In genomic region chr3:44439499-44440295, GRCh38 we compare ENCODE assay signal across 7 cellular contexts. TPM values are rescaled to one million over a fixed set of nuclear protein-coding genes. Genes with fewer than 3 reads are reported as not detected.
DNase-seq lines count a peak whose midpoint lies in the region; ATAC-seq lines count a peak whose summit lies in the region.

No MANE protein-coding gene starts in this region.

- peak overlapping the region; percentile 96 for H3K27ac ChIP-seq in stomach smooth muscle (ENCODE audit: low read length)

- no peaks in the 10 kb centered on the region for H3K9me3 ChIP-seq in stomach smooth muscle (ENCODE audit: control insufficient read depth in 2 of 2, low read length in 2 of 2)

- peaks cover 38% of the 10 kb centered on the region for H3K4me1 Mint-ChIP-seq in activated CD4-positive, alpha-beta T cell treated with anti-CD3 and anti-CD28 coated beads, Interleukin-2, amount 10 ng/mL, durations not matched to agents 24 days and 14 days
- peaks cover 33 to 42% of the 10 kb centered on the region in 2 donors for H3K4me1 Mint-ChIP-seq in natural killer cell treated with Interleukin-12 subunit alpha and Interleukin-12 subunit beta and Interleukin-15 and Interleukin-18, amount 100 ng/mL, for 72 hours (ENCODE audit: low read depth in 2 of 2)

- peak; percentile 90 for DNase-seq in activated CD4-positive, alpha-beta T cell treated with anti-CD3 and anti-CD28 coated beads, Interleukin-2, amount 10 ng/mL, durations not matched to agents 24 days and 14 days
- DNase-seq in effector CD8-positive, alpha-beta T cell (lab: John Stamatoyannopoulos, UW), result peak; percentile 17
- DNase-seq in natural killer cell treated with Interleukin-12 subunit alpha and Interleukin-12 subunit beta and Interleukin-15 and Interleukin-18, amount 100 ng/mL, for 72 hours (ENCODE audit: low spot score), result peak; percentile 94
- DNase-seq in HPDE6-E6E7 (ENCODE audit: extremely low spot score), result no peak

- H3K4me3 ChIP-seq in stomach smooth muscle (ENCODE audit: low read length in 2 of 2), result peak overlapping the region in 1 of 2 donors; percentile 54

- peaks cover 31% of the 10 kb centered on the region for H3K36me3 Mint-ChIP-seq in activated CD4-positive, alpha-beta T cell treated with anti-CD3 and anti-CD28 coated beads, Interleukin-2, amount 10 ng/mL, durations not matched to agents 24 days and 14 days (ENCODE audit: low read depth)
- H3K36me3 Mint-ChIP-seq in natural killer cell treated with Interleukin-12 subunit alpha and Interleukin-12 subunit beta and Interleukin-15 and Interleukin-18, amount 100 ng/mL, for 72 hours, result peaks cover 20% of the 10 kb centered on the region

- H3K27me3 ChIP-seq in stomach smooth muscle (ENCODE audit: control insufficient read depth in 1 of 2, insufficient read depth in 2 of 2, low read length in 2 of 2), result no peaks in the 10 kb centered on the region

- H3K4me3 Mint-ChIP-seq in activated CD4-positive, alpha-beta T cell treated with anti-CD3 and anti-CD28 coated beads, Interleukin-2, amount 10 ng/mL, durations not matched to agents 24 days and 14 days, result peak overlapping the region; percentile 66
- peak overlapping the region; percentile 76 for H3K4me3 Mint-ChIP-seq in natural killer cell treated with Interleukin-12 subunit alpha and Interleukin-12 subunit beta and Interleukin-15 and Interleukin-18, amount 100 ng/mL, for 72 hours

- H3K9me3 Mint-ChIP-seq in activated CD4-positive, alpha-beta T cell treated with anti-CD3 and anti-CD28 coated beads, Interleukin-2, amount 10 ng/mL, durations not matched to agents 24 days and 14 days, result no peaks in the 10 kb centered on the region
- peaks cover 4% of the 10 kb centered on the region for H3K9me3 Mint-ChIP-seq in natural killer cell treated with Interleukin-12 subunit alpha and Interleukin-12 subunit beta and Interleukin-15 and Interleukin-18, amount 100 ng/mL, for 72 hours

- H3K27me3 Mint-ChIP-seq in activated CD4-positive, alpha-beta T cell treated with anti-CD3 and anti-CD28 coated beads, Interleukin-2, amount 10 ng/mL, durations not matched to agents 24 days and 14 days, result no peaks in the 10 kb centered on the region
- H3K27me3 Mint-ChIP-seq in natural killer cell treated with Interleukin-12 subunit alpha and Interleukin-12 subunit beta and Interleukin-15 and Interleukin-18, amount 100 ng/mL, for 72 hours, result no peaks in the 10 kb centered on the region

- peak overlapping the region; percentile 85 for H3K27ac Mint-ChIP-seq in activated CD4-positive, alpha-beta T cell treated with anti-CD3 and anti-CD28 coated beads, Interleukin-2, amount 10 ng/mL, durations not matched to agents 24 days and 14 days
- H3K27ac Mint-ChIP-seq in natural killer cell treated with Interleukin-12 subunit alpha and Interleukin-12 subunit beta and Interleukin-15 and Interleukin-18, amount 100 ng/mL, for 72 hours, result peak overlapping the region; percentile 92 to 94

- peaks cover 4 to 12% of the 10 kb centered on the region in 2 donors for H3K36me3 ChIP-seq in stomach smooth muscle (ENCODE audit: control insufficient read depth in 2 of 2, insufficient read depth in 2 of 2, low read length in 2 of 2)

- ATAC-seq in GM19351 (IDR thresholded peaks at IDR 0.05; ENCODE audit: unreplicated experiment) (peak; percentile 94), HG03521 (IDR thresholded peaks at IDR 0.05; ENCODE audit: unreplicated experiment) (peak; percentile 93)
- peak; percentile 92 to 94 for ATAC-seq in natural killer cell treated with Interleukin-12 subunit alpha and Interleukin-12 subunit beta and Interleukin-15 and Interleukin-18, amount 100 ng/mL, for 72 hours

- H3K9ac ChIP-seq in stomach smooth muscle (ENCODE audit: low read length in 2 of 2), result peak overlapping the region; percentile 14 to 84

- intact Hi-C loops in activated CD4-positive, alpha-beta T cell treated with anti-CD3 and anti-CD28 coated beads, Interleukin-2, amount 10 ng/mL, durations not matched to agents 24 days and 14 days (cut with micrococcal nuclease), result loop anchor here (1.0 kb wide), 3 partner anchors 38 to 101 kb away; partner anchors contain the start of genes TCAIM and ZNF445

- peaks cover 19% of the 10 kb centered on the region for H3K4me1 ChIP-seq in stomach smooth muscle (ENCODE audit: control insufficient read depth, insufficient read depth, low read length)

RNA-seq across cellular contexts. Expression of gene ZNF445, which starts 37.8 kb away (rescaled TPM):
- 17.7 and 19.8 TPM in 2 replicates for total RNA-seq in activated CD4-positive, alpha-beta T cell treated with anti-CD3 and anti-CD28 coated beads, Interleukin-2, amount 10 ng/mL, durations not matched to agents 24 days and 14 days
- 10 to 100 TPM; 25.2 to 33.3 TPM for total RNA-seq in natural killer cell treated with Interleukin-12 subunit alpha and Interleukin-12 subunit beta and Interleukin-15 and Interleukin-18, amount 100 ng/mL, for 72 hours
